ENCODE assay signal across 1 cellular context in the genomic region with DNA sequence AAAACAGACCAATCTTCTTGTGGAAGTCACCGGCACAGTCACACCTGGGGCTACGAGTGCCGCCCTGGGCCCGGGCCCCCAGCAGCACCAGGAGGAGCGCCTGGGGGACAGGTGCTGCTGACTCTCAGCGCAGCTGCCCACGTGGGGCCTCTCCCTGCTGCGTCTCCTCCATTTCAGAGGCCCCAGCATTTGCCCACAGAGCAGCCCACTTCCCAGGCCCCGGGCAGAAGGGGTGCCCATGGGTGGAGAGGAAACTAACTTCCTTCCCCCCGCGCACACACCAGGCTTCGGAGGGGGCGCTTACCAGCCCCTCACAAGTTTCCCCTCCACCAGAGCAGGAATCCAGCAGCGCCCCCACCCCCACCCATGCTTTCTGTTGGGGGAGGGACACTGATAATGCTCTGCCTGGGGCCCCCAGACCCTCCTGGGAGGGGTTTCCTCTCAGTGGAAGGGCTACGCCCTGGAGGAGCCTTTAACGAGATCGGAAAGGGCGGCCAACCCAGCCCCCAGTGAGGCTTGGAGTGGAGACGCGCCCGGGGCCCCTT.
TF ChIP-seq lines count a peak whose summit lies in the region.

No MANE protein-coding gene starts in this region.

TF ChIP-seq in H1, 55 proteins besides CTCF, POLR2A, EP300 and RAD21:
- TF ChIP-seq SP2 (IDR thresholded peaks at IDR 0.05; ENCODE audit: low read length) (no peak), HDAC2 (IDR thresholded peaks at IDR 0.05; ENCODE audit: borderline replicate concordance in 1 of 2, low read depth in 2 of 2, low read length in 2 of 2) (no peak), BACH1 (IDR thresholded peaks at IDR 0.05; ENCODE audit: low read length) (no peak), SIRT6 (IDR thresholded peaks at IDR 0.05; ENCODE audit: low read length) (no peak), POU5F1 (IDR thresholded peaks at IDR 0.05; ENCODE audit: low read depth, low read length) (no peak), TCF12 (IDR thresholded peaks at IDR 0.05; ENCODE audit: low read depth, low read length) (no peak), GTF2F1 (IDR thresholded peaks at IDR 0.05; ENCODE audit: borderline replicate concordance, low read depth, low read length) (no peak), JUND (IDR thresholded peaks at IDR 0.05; ENCODE audit: low read length) (no peak), TBP (IDR thresholded peaks at IDR 0.05; ENCODE audit: low read depth, low read length) (no peak), EZH2 (IDR thresholded peaks at IDR 0.05; ENCODE audit: low read depth, low read length, severe bottlenecking) (no peak), ASH2L (IDR thresholded peaks at IDR 0.05; ENCODE audit: low read length) (no peak), CREB1 (IDR thresholded peaks at IDR 0.05) (no peak), YY1 (IDR thresholded peaks at IDR 0.05; ENCODE audit: low read depth, low read length) (no peak), CBX8 (IDR thresholded peaks at IDR 0.05; ENCODE audit: borderline replicate concordance, low read depth, low read length) (no peak)
- TF ChIP-seq, protein P1, sequence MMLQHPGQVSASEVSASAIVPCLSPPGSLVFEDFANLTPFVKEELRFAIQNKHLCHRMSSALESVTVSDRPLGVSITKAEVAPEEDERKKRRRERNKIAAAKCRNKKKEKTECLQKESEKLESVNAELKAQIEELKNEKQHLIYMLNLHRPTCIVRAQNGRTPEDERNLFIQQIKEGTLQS (IDR thresholded peaks at IDR 0.05; ENCODE audit: insufficient read depth, low read depth, low read length) = no peak
- TF ChIP-seq, protein P2, sequence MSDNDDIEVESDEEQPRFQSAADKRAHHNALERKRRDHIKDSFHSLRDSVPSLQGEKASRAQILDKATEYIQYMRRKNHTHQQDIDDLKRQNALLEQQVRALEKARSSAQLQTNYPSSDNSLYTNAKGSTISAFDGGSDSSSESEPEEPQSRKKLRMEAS (IDR thresholded peaks at IDR 0.05) = no peak
